In the genomic region with DNA sequence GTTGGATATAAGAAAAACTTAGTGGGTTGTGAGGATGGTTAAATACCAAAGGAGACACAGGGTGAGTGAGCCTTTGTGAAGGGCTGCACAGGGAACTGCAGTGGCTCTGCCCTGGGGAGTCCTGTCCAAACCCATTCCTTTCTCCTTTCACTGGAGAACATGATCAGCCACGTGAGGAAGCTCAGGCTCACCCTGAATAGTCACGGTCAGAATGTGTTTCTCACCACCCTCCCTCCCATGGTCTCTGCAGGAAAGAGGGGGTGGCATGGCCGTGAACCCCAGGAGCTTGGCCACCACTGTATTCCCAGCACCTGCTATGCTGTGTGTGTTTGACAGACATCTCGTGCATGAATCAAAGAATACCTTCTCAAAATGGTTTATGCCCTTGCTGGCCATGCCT, we compare ENCODE assay signal across 24 cellular contexts.
DNase-seq lines count a peak whose midpoint lies in the region; ATAC-seq and TF ChIP-seq lines count a peak whose summit lies in the region.
"Had no signal": no experiment of that assay in that cellular context is flagged by ENCODE, and none has a peak within 500 bp of the region (broad histone marks: within the 10 kb centered on the region; RNA-seq: fewer than 3 reads in every experiment).

No MANE protein-coding gene starts in this region.

- peaks cover 46% of the 10 kb centered on the region for H3K4me1 Mint-ChIP-seq in activated CD8-positive, alpha-beta T cell treated with anti-CD3 and anti-CD28 coated beads for 36 hours (ENCODE audit: low read depth)
- peaks cover 43% of the 10 kb centered on the region for H3K4me1 Mint-ChIP-seq in activated CD8-positive, alpha-beta T cell treated with anti-CD3 and anti-CD28 coated beads, Interleukin-2, amount 10 ng/mL, durations not matched to agents 7 days and 5 days (ENCODE audit: low read depth)
- H3K4me1 Mint-ChIP-seq in activated naive CD8-positive, alpha-beta T cell treated with anti-CD3 and anti-CD28 coated beads for 36 hours = peaks cover 49% of the 10 kb centered on the region

- H2AFZ ChIP-seq in DND-41 (ENCODE audit: low read depth, low read length) = no peak overlapping the region
- H2AFZ ChIP-seq: GM23338 had no signal

- intact Hi-C loops in activated CD8-positive, alpha-beta T cell treated with anti-CD3 and anti-CD28 coated beads for 36 hours (cut with micrococcal nuclease) = loop anchor here (10.0 kb wide), 2 partner anchors 100 to 240 kb away; a partner anchor contains a TSS
- intact Hi-C loops in adrenal gland (cut with DNase I) = loop anchor here (10.0 kb wide), 2 partner anchors 100 to 240 kb away; a partner anchor contains a TSS

- CTCF ChIA-PET in activated CD8-positive, alpha-beta T cell treated with anti-CD3 and anti-CD28 coated beads for 36 hours (lab: Charles Lee) = interaction anchor here (1.3 kb wide), 1 partner anchor 236 kb away, joined by 4 read pairs; no protein-coding TSS in a partner anchor
- CTCF ChIA-PET in activated CD8-positive, alpha-beta T cell treated with anti-CD3 and anti-CD28 coated beads, Interleukin-2, amount 10 ng/mL, durations not matched to agents 7 days and 5 days (lab: Charles Lee) = interaction anchor here (1.6 to 2.3 kb wide), 2 partner anchors 11 to 236 kb away, joined by 3 to 9 read pairs; no protein-coding TSS in a partner anchor

- no peaks in the 10 kb centered on the region for H3K79me2 ChIP-seq in DND-41 (ENCODE audit: insufficient read depth, low read length)

- no peak overlapping the region for H3K4me3 Mint-ChIP-seq in activated CD8-positive, alpha-beta T cell treated with anti-CD3 and anti-CD28 coated beads for 36 hours
- H3K4me3 Mint-ChIP-seq in activated CD8-positive, alpha-beta T cell treated with anti-CD3 and anti-CD28 coated beads, Interleukin-2, amount 10 ng/mL, durations not matched to agents 7 days and 5 days = no peak overlapping the region
- H3K4me3 Mint-ChIP-seq in activated naive CD8-positive, alpha-beta T cell treated with anti-CD3 and anti-CD28 coated beads for 36 hours = no peak overlapping the region
- H3K4me3 Mint-ChIP-seq: CD8-positive, alpha-beta memory T cell; GM23338 had no signal

- H3K36me3 ChIP-seq in DND-41 (ENCODE audit: insufficient read depth, low read length) = no peaks in the 10 kb centered on the region
- no peaks in the 10 kb centered on the region for H3K36me3 ChIP-seq in adrenal gland (replicated peaks in 1 of 2)
- H3K36me3 ChIP-seq: HAP-1 had no signal

- H3K27me3 ChIP-seq in DND-41 (ENCODE audit: insufficient read depth, low read length, poor library complexity) = no peaks in the 10 kb centered on the region
- no peaks in the 10 kb centered on the region for H3K27me3 ChIP-seq in adrenal gland

- peak overlapping the region; percentile 80 for H3K27ac Mint-ChIP-seq in activated CD8-positive, alpha-beta T cell treated with anti-CD3 and anti-CD28 coated beads for 36 hours
- H3K27ac Mint-ChIP-seq in activated CD8-positive, alpha-beta T cell treated with anti-CD3 and anti-CD28 coated beads, Interleukin-2, amount 10 ng/mL, durations not matched to agents 7 days and 5 days = no peak overlapping the region
- peak overlapping the region; percentile 70 for H3K27ac Mint-ChIP-seq in activated naive CD8-positive, alpha-beta T cell treated with anti-CD3 and anti-CD28 coated beads for 36 hours
- H3K27ac Mint-ChIP-seq: GM23338 had no signal

- H3K27ac ChIP-seq in DND-41 (ENCODE audit: low read length) (no peak overlapping the region), adrenal gland (no peak overlapping the region), substantia nigra (ENCODE audit: low read depth, low read length, poor library complexity, severe bottlenecking) (no peak overlapping the region)

- H3K4me2 ChIP-seq in DND-41 (ENCODE audit: insufficient read depth, low read length) = no peak overlapping the region
- H3K4me2 ChIP-seq: GM23338 had no signal

- no peak for DNase-seq in activated CD8-positive, alpha-beta T cell treated with anti-CD3 and anti-CD28 coated beads for 36 hours
- DNase-seq in activated CD8-positive, alpha-beta T cell treated with anti-CD3 and anti-CD28 coated beads, Interleukin-2, amount 10 ng/mL, durations not matched to agents 7 days and 5 days = no peak
- no peak for DNase-seq in DND-41
- DNase-seq in NCI-H69 (lab: John Stamatoyannopoulos, UW) = peak; percentile 44
- no peak for DNase-seq in activated naive CD8-positive, alpha-beta T cell treated with anti-CD3 and anti-CD28 coated beads for 36 hours
- no peak for DNase-seq in adrenal gland
- DNase-seq in substantia nigra (lab: John Stamatoyannopoulos, UW) = no peak
- DNase-seq: 8988T; AML-193; C1 segment of cervical spinal cord; Calu3; CD8-positive, alpha-beta memory T cell; GDM1; KG1; MV-4-11; NCI-H1105 treated with DMSO at 0.1 percent for 48 hours; NCI-H2081; NCI-H2171; NCI-H345; OCI-M1; SHP77 had no signal

- no peaks in the 10 kb centered on the region for H3K4me1 ChIP-seq in DND-41 (ENCODE audit: insufficient read depth, low read length)
- H3K4me1 ChIP-seq in adrenal gland (replicated peaks in 1 of 2) = peaks cover 0 to 4% of the 10 kb centered on the region in 2 donors

- peaks cover 1% of the 10 kb centered on the region for H3K36me3 Mint-ChIP-seq in activated CD8-positive, alpha-beta T cell treated with anti-CD3 and anti-CD28 coated beads for 36 hours (ENCODE audit: low read depth)
- H3K36me3 Mint-ChIP-seq in activated CD8-positive, alpha-beta T cell treated with anti-CD3 and anti-CD28 coated beads, Interleukin-2, amount 10 ng/mL, durations not matched to agents 7 days and 5 days (ENCODE audit: low read depth) = peaks cover 2% of the 10 kb centered on the region
- peaks cover 2% of the 10 kb centered on the region for H3K36me3 Mint-ChIP-seq in activated naive CD8-positive, alpha-beta T cell treated with anti-CD3 and anti-CD28 coated beads for 36 hours

- 43 to 55% (median 45%) methylated on average over 4 of the region's 4 CpGs for WGBS in adrenal gland, 4 donors

- H3K9me3 Mint-ChIP-seq in activated CD8-positive, alpha-beta T cell treated with anti-CD3 and anti-CD28 coated beads for 36 hours = no peaks in the 10 kb centered on the region
- H3K9me3 Mint-ChIP-seq in activated CD8-positive, alpha-beta T cell treated with anti-CD3 and anti-CD28 coated beads, Interleukin-2, amount 10 ng/mL, durations not matched to agents 7 days and 5 days (ENCODE audit: insufficient read depth) = no peaks in the 10 kb centered on the region
- H3K9me3 Mint-ChIP-seq in activated naive CD8-positive, alpha-beta T cell treated with anti-CD3 and anti-CD28 coated beads for 36 hours = no peaks in the 10 kb centered on the region
- H3K9me3 Mint-ChIP-seq: CD8-positive, alpha-beta memory T cell; GM23338 had no signal

- ATAC-seq in activated CD8-positive, alpha-beta T cell treated with anti-CD3 and anti-CD28 coated beads for 36 hours = no peak
- ATAC-seq in activated CD8-positive, alpha-beta T cell treated with anti-CD3 and anti-CD28 coated beads, Interleukin-2, amount 10 ng/mL, durations not matched to agents 7 days and 5 days = no peak
- 0 out of 3 replicates have a peak, but pooled peaks have one; percentile 17 for ATAC-seq in DND-41 (ENCODE audit: insufficient read depth, low read depth)
- ATAC-seq in GM21825 (IDR thresholded peaks at IDR 0.05; ENCODE audit: unreplicated experiment) = no peak
- ATAC-seq: GM23338 had no signal

- no peaks in the 10 kb centered on the region for H4K20me1 ChIP-seq in DND-41 (ENCODE audit: insufficient read depth, low read length)

- peaks cover 7% of the 10 kb centered on the region for H3K27me3 Mint-ChIP-seq in activated CD8-positive, alpha-beta T cell treated with anti-CD3 and anti-CD28 coated beads for 36 hours
- peaks cover 2% of the 10 kb centered on the region for H3K27me3 Mint-ChIP-seq in activated CD8-positive, alpha-beta T cell treated with anti-CD3 and anti-CD28 coated beads, Interleukin-2, amount 10 ng/mL, durations not matched to agents 7 days and 5 days (ENCODE audit: low read depth)
- H3K27me3 Mint-ChIP-seq in activated naive CD8-positive, alpha-beta T cell treated with anti-CD3 and anti-CD28 coated beads for 36 hours = peaks cover 4% of the 10 kb centered on the region

- POLR2A ChIA-PET in activated CD8-positive, alpha-beta T cell treated with anti-CD3 and anti-CD28 coated beads for 36 hours (lab: Charles Lee) = interaction anchor here (1.2 to 2.1 kb wide), 3 partner anchors 46 to 101 kb away, joined by 3 to 8 read pairs (median 3); a partner anchor contains a TSS
- POLR2A ChIA-PET in activated CD8-positive, alpha-beta T cell treated with anti-CD3 and anti-CD28 coated beads, Interleukin-2, amount 10 ng/mL, durations not matched to agents 7 days and 5 days (lab: Charles Lee) = no interaction called here

- H3K9ac ChIP-seq in DND-41 (ENCODE audit: low read depth, low read length) = no peak overlapping the region

- H3K4me3 ChIP-seq in DND-41 (ENCODE audit: low read depth in 1 of 2, low read length in 2 of 2) = no peak overlapping the region
- H3K4me3 ChIP-seq in adrenal gland = no peak overlapping the region
- H3K4me3 ChIP-seq: GM23338, HAP-1 had no signal

- TF ChIP-seq POLR2A in adrenal gland (IDR thresholded peaks at IDR 0.05) = no peak

- H3K9me3 ChIP-seq in DND-41 (ENCODE audit: insufficient read depth, low read length, severe bottlenecking) (no peaks in the 10 kb centered on the region), adrenal gland (replicated peaks in 1 of 3) (no peaks in the 10 kb centered on the region)
- H3K9me3 ChIP-seq: HAP-1 had no signal

- TF ChIP-seq CTCF in activated CD8-positive, alpha-beta T cell treated with anti-CD3 and anti-CD28 coated beads for 36 hours (IDR thresholded peaks at IDR 0.05) = no peak
- no peak for TF ChIP-seq CTCF in DND-41 (IDR thresholded peaks at IDR 0.05; ENCODE audit: borderline replicate concordance, extremely low read depth, low read length, poor library complexity, severe bottlenecking)
- TF ChIP-seq CTCF in adrenal gland (IDR thresholded peaks at IDR 0.05) = no peak
